In the genomic region with DNA sequence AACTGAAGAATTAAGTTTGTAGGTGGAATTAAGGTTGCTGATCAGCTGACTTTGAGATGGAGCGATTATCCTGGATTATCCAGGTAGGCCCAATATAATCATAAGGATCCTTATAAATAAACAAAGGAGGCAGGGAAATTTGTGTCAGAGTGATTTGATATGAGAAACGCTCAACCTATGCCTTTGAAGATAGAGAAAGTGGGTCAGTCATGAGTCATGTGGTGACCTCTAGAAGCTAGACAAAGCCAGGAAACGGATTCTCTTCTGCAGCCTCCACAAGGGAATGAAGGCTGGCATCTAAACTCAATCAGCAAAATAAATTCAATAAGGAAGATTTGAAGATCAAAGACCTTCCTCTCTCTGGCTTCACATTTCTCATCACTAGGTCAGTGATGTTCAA, we compare ENCODE assay signal across 17 cellular contexts. TPM values are rescaled to one million over a fixed set of nuclear protein-coding genes. Genes with fewer than 3 reads are reported as not detected.
DNase-seq lines count a peak whose midpoint lies in the region; ATAC-seq lines count a peak whose summit lies in the region.
"Had no signal": no experiment of that assay in that cellular context is flagged by ENCODE, and none has a peak within 500 bp of the region (broad histone marks: within the 10 kb centered on the region; RNA-seq: fewer than 3 reads in every experiment).

No MANE protein-coding gene starts in this region.

- H3K4me3 ChIP-seq in ACC112 (ENCODE audit: low read depth, low read length): no peak overlapping the region
- H3K4me3 ChIP-seq: dorsolateral prefrontal cortex had no signal

- ATAC-seq in HG03432 (IDR thresholded peaks at IDR 0.05; ENCODE audit: unreplicated experiment): no peak
- ATAC-seq: activated CD8-positive, alpha-beta T cell treated with anti-CD3 and anti-CD28 coated beads, Interleukin-2, amount 10 ng/mL, durations not matched to agents 7 days and 5 days; activated T-helper 17 cell treated with anti-CD3 and anti-CD28 coated beads, Interleukin-2, amount 50 U/mL, for 72 hours; natural killer cell treated with Interleukin-12 subunit alpha and Interleukin-12 subunit beta and Interleukin-15 and Interleukin-18, amount 100 ng/mL, for 72 hours had no signal

- no peaks in the 10 kb centered on the region for H3K79me2 ChIP-seq in ACC112 (ENCODE audit: control insufficient read depth, insufficient read depth, low read length, unreplicated experiment)

- H3K36me3 ChIP-seq in ACC112 (ENCODE audit: insufficient read depth, low read length): no peaks in the 10 kb centered on the region

- no peak overlapping the region for H2AFZ ChIP-seq in ACC112 (ENCODE audit: low read length, unreplicated experiment)

- peaks cover 20% of the 10 kb centered on the region for H3K4me1 ChIP-seq in ACC112 (ENCODE audit: control insufficient read depth, insufficient read depth, low read length, unreplicated experiment)

- peak overlapping the region; percentile 93 for H3K27ac ChIP-seq in ACC112 (ENCODE audit: low read depth, low read length)
- H3K27ac ChIP-seq: dorsolateral prefrontal cortex had no signal

- peak; percentile 5 for DNase-seq in HT-29 (ENCODE audit: low spot score)
- DNase-seq in amniotic epithelial cell (ENCODE audit: low read depth): peak; percentile 84
- DNase-seq in iris pigment epithelial cell (ENCODE audit: low read depth): peak; percentile 60
- DNase-seq in stimulated activated CD4-positive, alpha-beta T cell treated with anti-CD3 and anti-CD28 coated beads, Interleukin-2, amount 100 ng/mL, for 48 hours: no peak
- no peak for DNase-seq in NCI-H748 treated with DMSO at 0.1 percent for 48 hours (lab: John Stamatoyannopoulos, UW)
- DNase-seq in NCI-H1436 treated with DMSO at 0.1 percent for 48 hours (lab: John Stamatoyannopoulos, UW): no peak
- DNase-seq: activated CD8-positive, alpha-beta T cell treated with anti-CD3 and anti-CD28 coated beads, Interleukin-2, amount 10 ng/mL, durations not matched to agents 7 days and 5 days; amygdala; dorsolateral prefrontal cortex; KBM-7; NCI-H1417; NCI-H2227 treated with DMSO at 0.1 percent for 48 hours; retina had no signal

- H3K27me3 ChIP-seq in ACC112 (ENCODE audit: insufficient read depth, low read length): no peaks in the 10 kb centered on the region

RNA-seq across cellular contexts. Expression of gene MOSPD1, which starts 34.2 kb away (rescaled TPM):
- total RNA-seq in HT-29 (2014; rRNA removed; shearing (Covaris generic)): 4.4 and 11.8 TPM in 2 replicates

RNA-seq across cellular contexts. Expression of gene SMIM10, which starts 41.5 kb away (rescaled TPM):
- total RNA-seq in HT-29 (2014; rRNA removed; shearing (Covaris generic)): not detected in 2 replicates

Comparison
In these comparisons a context has a peak if more than half of its experiments do, and no peak if none do; other contexts are left out.
1. DNase-seq: peak in HT-29 (single experiment), amniotic epithelial cell (single experiment) and iris pigment epithelial cell (single experiment); none in stimulated activated CD4-positive, alpha-beta T cell treated with anti-CD3 and anti-CD28 coated beads, Interleukin-2, amount 100 ng/mL, for 48 hours (0 of 2), NCI-H748 treated with DMSO at 0.1 percent for 48 hours (single experiment) and NCI-H1436 treated with DMSO at 0.1 percent for 48 hours (single experiment).